ENCODE assay signal across 18 cellular contexts in genomic region chr6:147711511-147711910, GRCh38.
"Had no signal": no experiment of that assay in that cellular context is flagged by ENCODE, and none has a peak within 500 bp of the region (broad histone marks: within the 10 kb centered on the region; RNA-seq: fewer than 3 reads in every experiment).

No MANE protein-coding gene starts in this region.

- H3K36me3 Mint-ChIP-seq: activated naive CD4-positive, alpha-beta T cell treated with anti-CD3 and anti-CD28 coated beads, Interleukin-2, amount 50 U/mL, for 24 hours had no signal

- H3K27me3 Mint-ChIP-seq: activated naive CD4-positive, alpha-beta T cell treated with anti-CD3 and anti-CD28 coated beads, Interleukin-2, amount 50 U/mL, for 24 hours; progenitor cell of endocrine pancreas had no signal

- H3K4me1 Mint-ChIP-seq: activated naive CD4-positive, alpha-beta T cell treated with anti-CD3 and anti-CD28 coated beads, Interleukin-2, amount 50 U/mL, for 24 hours; neural crest cell had no signal

- H3K36me3 ChIP-seq: adrenal gland, cardiac muscle cell, esophagus squamous epithelium, right atrium auricular region, thyroid gland, WERI-Rb-1 had no signal

- H3K4me1 ChIP-seq: adrenal gland, esophagus squamous epithelium, right atrium auricular region had no signal

- ATAC-seq: left lobe of liver had no signal

- H3K27ac Mint-ChIP-seq: activated naive CD4-positive, alpha-beta T cell treated with anti-CD3 and anti-CD28 coated beads, Interleukin-2, amount 50 U/mL, for 24 hours had no signal

- H3K4me3 Mint-ChIP-seq: activated naive CD4-positive, alpha-beta T cell treated with anti-CD3 and anti-CD28 coated beads, Interleukin-2, amount 50 U/mL, for 24 hours; neural crest cell had no signal

- H3K4me3 ChIP-seq: adrenal gland, cardiac muscle cell, esophagus squamous epithelium, right atrium auricular region, thyroid gland had no signal

- H3K9me3 ChIP-seq: adrenal gland, esophagus squamous epithelium, right atrium auricular region, thyroid gland had no signal

- H3K27me3 ChIP-seq: adrenal gland, cardiac muscle cell, esophagus squamous epithelium, right atrium auricular region, thyroid gland had no signal

- H3K9me3 Mint-ChIP-seq: activated naive CD4-positive, alpha-beta T cell treated with anti-CD3 and anti-CD28 coated beads, Interleukin-2, amount 50 U/mL, for 24 hours; neural crest cell had no signal

- DNase-seq: activated CD4-positive, alpha-beta T cell treated with anti-CD3 and anti-CD28 coated beads for 1 hour; activated gamma-delta T cell; adrenal gland; dermis blood vessel endothelial cell; effector memory CD4-positive, alpha-beta T cell; esophagus squamous epithelium; foreskin melanocyte; kidney; stimulated activated CD4-positive, alpha-beta T cell treated with anti-CD3 and anti-CD28 coated beads, Interleukin-2, amount 100 ng/mL, for 24 hours; stimulated activated naive CD4-positive, alpha-beta T cell treated with Interleukin-2 at 50 U/mL for 16 hours; thyroid gland; WERI-Rb-1 had no signal

- H3K27ac ChIP-seq: adrenal gland, cardiac muscle cell, esophagus squamous epithelium, right atrium auricular region, thyroid gland, WERI-Rb-1 had no signal
